ENCODE assay signal across 1 cellular context in the genomic region with DNA sequence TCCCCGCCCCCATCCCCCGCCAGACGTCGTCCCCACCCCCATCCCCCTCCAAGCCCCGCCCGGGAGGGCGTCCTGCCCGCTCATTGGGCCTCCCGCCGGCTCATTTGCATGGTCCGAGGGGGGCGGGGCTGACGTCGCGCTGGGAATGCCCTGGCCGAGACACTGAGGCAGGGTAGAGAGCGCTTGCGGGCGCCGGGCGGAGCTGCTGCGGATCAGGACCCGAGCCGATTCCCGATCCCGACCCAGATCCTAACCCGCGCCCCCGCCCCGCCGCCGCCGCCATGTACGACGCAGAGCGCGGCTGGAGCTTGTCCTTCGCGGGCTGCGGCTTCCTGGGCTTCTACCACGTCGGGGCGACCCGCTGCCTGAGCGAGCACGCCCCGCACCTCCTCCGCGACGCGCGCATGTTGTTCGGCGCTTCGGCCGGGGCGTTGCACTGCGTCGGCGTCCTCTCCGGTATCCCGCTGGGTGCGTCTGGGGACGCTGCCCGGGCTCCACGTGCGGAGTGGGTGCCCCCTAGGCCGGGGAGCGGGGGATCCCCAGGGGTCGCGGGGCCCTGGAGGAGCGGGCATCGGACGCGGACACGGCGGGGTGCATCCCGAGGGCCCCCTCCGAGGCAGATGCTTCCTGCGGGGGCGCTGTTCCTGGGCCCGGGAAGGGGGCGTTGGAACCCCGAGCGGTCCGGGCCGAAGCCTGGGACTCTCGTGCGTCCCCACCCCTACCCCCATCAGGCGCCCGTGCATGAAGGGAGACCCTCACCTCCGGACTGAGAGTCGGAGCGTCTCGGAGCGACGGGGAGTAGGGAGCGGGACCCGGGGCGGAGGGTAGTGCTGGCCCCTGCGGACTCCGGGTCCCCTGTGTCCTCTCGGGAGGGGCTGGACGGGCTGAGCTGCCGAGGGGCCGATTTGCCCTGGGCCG.
TF ChIP-seq lines count a peak whose summit lies in the region.

A gene with protein sequence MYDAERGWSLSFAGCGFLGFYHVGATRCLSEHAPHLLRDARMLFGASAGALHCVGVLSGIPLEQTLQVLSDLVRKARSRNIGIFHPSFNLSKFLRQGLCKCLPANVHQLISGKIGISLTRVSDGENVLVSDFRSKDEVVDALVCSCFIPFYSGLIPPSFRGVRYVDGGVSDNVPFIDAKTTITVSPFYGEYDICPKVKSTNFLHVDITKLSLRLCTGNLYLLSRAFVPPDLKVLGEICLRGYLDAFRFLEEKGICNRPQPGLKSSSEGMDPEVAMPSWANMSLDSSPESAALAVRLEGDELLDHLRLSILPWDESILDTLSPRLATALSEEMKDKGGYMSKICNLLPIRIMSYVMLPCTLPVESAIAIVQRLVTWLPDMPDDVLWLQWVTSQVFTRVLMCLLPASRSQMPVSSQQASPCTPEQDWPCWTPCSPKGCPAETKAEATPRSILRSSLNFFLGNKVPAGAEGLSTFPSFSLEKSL (plus strand): TSS at position 175 of the 918 bp plus-strand sequence. CDS start 107 bp downstream, at position 282.

TF ChIP-seq in HepG2, 621 proteins besides CTCF, POLR2A, EP300 and RAD21 (continued from another document and continues in another):
- TF ChIP-seq, protein P1, sequence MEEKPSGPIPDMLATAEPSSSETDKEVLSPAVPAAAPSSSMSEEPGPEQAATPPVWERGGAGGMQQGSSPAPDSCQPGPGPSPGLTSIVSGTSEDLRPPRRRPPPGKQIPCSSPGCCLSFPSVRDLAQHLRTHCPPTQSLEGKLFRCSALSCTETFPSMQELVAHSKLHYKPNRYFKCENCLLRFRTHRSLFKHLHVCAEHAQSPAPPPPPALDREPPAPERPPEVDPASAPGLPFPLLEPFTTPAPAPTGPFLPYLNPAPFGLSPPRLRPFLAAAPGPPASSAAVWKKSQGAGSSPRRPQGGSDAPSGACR (CRISPR knock-in tag; IDR thresholded peaks at IDR 0.05), result peak; percentile 86
- TF ChIP-seq, protein P2, sequence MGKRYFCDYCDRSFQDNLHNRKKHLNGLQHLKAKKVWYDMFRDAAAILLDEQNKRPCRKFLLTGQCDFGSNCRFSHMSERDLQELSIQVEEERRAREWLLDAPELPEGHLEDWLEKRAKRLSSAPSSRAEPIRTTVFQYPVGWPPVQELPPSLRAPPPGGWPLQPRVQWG (CRISPR knock-in tag; IDR thresholded peaks at IDR 0.05; ENCODE audit: borderline replicate concordance, low read depth), result no peak
- peak; percentile 39; the same call in 1 of the 2 replicates for TF ChIP-seq PHF20 (CRISPR knock-in tag; IDR thresholded peaks at IDR 0.05)
- TF ChIP-seq ZNF616 (CRISPR knock-in tag; IDR thresholded peaks at IDR 0.05; ENCODE audit: low read depth), result 0 out of 2 replicates have a peak, but pooled peaks have one; percentile 70
- TF ChIP-seq ZFYVE20 (CRISPR knock-in tag; IDR thresholded peaks at IDR 0.05; ENCODE audit: borderline replicate concordance, low read depth), result no peak
- TF ChIP-seq ZNF331 (CRISPR knock-in tag; IDR thresholded peaks at IDR 0.05), result peak; percentile 14; the same call in 1 of the 2 replicates
- TF ChIP-seq, protein P3, sequence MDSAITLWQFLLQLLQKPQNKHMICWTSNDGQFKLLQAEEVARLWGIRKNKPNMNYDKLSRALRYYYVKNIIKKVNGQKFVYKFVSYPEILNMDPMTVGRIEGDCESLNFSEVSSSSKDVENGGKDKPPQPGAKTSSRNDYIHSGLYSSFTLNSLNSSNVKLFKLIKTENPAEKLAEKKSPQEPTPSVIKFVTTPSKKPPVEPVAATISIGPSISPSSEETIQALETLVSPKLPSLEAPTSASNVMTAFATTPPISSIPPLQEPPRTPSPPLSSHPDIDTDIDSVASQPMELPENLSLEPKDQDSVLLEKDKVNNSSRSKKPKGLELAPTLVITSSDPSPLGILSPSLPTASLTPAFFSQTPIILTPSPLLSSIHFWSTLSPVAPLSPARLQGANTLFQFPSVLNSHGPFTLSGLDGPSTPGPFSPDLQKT (CRISPR knock-in tag; IDR thresholded peaks at IDR 0.05; ENCODE audit: borderline replicate concordance), result no peak
- TF ChIP-seq ZNF547 (CRISPR knock-in tag; IDR thresholded peaks at IDR 0.05), result peak; percentile 93
- TF ChIP-seq ZNF552 (CRISPR knock-in tag; IDR thresholded peaks at IDR 0.05; ENCODE audit: borderline replicate concordance), result 0 out of 2 replicates have a peak, but pooled peaks have one; percentile 53
- TF ChIP-seq, protein P4, sequence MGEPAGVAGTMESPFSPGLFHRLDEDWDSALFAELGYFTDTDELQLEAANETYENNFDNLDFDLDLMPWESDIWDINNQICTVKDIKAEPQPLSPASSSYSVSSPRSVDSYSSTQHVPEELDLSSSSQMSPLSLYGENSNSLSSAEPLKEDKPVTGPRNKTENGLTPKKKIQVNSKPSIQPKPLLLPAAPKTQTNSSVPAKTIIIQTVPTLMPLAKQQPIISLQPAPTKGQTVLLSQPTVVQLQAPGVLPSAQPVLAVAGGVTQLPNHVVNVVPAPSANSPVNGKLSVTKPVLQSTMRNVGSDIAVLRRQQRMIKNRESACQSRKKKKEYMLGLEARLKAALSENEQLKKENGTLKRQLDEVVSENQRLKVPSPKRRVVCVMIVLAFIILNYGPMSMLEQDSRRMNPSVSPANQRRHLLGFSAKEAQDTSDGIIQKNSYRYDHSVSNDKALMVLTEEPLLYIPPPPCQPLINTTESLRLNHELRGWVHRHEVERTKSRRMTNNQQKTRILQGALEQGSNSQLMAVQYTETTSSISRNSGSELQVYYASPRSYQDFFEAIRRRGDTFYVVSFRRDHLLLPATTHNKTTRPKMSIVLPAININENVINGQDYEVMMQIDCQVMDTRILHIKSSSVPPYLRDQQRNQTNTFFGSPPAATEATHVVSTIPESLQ (CRISPR knock-in tag; conservative IDR thresholded peaks at IDR 0.05), result no peak
- peak; percentile 24; the same call in 1 of the 2 replicates for TF ChIP-seq TARDBP (CRISPR knock-in tag; IDR thresholded peaks at IDR 0.05)
- TF ChIP-seq, protein P5, sequence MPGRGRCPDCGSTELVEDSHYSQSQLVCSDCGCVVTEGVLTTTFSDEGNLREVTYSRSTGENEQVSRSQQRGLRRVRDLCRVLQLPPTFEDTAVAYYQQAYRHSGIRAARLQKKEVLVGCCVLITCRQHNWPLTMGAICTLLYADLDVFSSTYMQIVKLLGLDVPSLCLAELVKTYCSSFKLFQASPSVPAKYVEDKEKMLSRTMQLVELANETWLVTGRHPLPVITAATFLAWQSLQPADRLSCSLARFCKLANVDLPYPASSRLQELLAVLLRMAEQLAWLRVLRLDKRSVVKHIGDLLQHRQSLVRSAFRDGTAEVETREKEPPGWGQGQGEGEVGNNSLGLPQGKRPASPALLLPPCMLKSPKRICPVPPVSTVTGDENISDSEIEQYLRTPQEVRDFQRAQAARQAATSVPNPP (CRISPR knock-in tag; IDR thresholded peaks at IDR 0.05), result 0 out of 2 replicates have a peak, but pooled peaks have one; percentile 55
- TF ChIP-seq HES4 (CRISPR knock-in tag; IDR thresholded peaks at IDR 0.05; ENCODE audit: borderline replicate concordance), result peak; percentile 90
- TF ChIP-seq, protein P6, sequence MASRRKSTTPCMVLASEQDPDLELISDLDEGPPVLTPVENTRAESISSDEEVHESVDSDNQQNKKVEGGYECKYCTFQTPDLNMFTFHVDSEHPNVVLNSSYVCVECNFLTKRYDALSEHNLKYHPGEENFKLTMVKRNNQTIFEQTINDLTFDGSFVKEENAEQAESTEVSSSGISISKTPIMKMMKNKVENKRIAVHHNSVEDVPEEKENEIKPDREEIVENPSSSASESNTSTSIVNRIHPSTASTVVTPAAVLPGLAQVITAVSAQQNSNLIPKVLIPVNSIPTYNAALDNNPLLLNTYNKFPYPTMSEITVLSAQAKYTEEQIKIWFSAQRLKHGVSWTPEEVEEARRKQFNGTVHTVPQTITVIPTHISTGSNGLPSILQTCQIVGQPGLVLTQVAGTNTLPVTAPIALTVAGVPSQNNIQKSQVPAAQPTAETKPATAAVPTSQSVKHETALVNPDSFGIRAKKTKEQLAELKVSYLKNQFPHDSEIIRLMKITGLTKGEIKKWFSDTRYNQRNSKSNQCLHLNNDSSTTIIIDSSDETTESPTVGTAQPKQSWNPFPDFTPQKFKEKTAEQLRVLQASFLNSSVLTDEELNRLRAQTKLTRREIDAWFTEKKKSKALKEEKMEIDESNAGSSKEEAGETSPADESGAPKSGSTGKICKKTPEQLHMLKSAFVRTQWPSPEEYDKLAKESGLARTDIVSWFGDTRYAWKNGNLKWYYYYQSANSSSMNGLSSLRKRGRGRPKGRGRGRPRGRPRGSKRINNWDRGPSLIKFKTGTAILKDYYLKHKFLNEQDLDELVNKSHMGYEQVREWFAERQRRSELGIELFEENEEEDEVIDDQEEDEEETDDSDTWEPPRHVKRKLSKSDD (CRISPR knock-in tag; IDR thresholded peaks at IDR 0.05; ENCODE audit: low read depth), result 0 out of 2 replicates have a peak, but pooled peaks have one; percentile 54
- TF ChIP-seq GPN1 (CRISPR knock-in tag; IDR thresholded peaks at IDR 0.05; ENCODE audit: borderline replicate concordance), result no peak
- TF ChIP-seq, protein P7, sequence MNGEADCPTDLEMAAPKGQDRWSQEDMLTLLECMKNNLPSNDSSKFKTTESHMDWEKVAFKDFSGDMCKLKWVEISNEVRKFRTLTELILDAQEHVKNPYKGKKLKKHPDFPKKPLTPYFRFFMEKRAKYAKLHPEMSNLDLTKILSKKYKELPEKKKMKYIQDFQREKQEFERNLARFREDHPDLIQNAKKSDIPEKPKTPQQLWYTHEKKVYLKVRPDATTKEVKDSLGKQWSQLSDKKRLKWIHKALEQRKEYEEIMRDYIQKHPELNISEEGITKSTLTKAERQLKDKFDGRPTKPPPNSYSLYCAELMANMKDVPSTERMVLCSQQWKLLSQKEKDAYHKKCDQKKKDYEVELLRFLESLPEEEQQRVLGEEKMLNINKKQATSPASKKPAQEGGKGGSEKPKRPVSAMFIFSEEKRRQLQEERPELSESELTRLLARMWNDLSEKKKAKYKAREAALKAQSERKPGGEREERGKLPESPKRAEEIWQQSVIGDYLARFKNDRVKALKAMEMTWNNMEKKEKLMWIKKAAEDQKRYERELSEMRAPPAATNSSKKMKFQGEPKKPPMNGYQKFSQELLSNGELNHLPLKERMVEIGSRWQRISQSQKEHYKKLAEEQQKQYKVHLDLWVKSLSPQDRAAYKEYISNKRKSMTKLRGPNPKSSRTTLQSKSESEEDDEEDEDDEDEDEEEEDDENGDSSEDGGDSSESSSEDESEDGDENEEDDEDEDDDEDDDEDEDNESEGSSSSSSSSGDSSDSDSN (CRISPR knock-in tag; IDR thresholded peaks at IDR 0.05), result peak; percentile 97
- TF ChIP-seq, protein P8, sequence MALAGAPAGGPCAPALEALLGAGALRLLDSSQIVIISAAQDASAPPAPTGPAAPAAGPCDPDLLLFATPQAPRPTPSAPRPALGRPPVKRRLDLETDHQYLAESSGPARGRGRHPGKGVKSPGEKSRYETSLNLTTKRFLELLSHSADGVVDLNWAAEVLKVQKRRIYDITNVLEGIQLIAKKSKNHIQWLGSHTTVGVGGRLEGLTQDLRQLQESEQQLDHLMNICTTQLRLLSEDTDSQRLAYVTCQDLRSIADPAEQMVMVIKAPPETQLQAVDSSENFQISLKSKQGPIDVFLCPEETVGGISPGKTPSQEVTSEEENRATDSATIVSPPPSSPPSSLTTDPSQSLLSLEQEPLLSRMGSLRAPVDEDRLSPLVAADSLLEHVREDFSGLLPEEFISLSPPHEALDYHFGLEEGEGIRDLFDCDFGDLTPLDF (CRISPR knock-in tag; IDR thresholded peaks at IDR 0.05), result 0 out of 2 replicates have a peak, but pooled peaks have one; percentile 37
- TF ChIP-seq, protein P9, sequence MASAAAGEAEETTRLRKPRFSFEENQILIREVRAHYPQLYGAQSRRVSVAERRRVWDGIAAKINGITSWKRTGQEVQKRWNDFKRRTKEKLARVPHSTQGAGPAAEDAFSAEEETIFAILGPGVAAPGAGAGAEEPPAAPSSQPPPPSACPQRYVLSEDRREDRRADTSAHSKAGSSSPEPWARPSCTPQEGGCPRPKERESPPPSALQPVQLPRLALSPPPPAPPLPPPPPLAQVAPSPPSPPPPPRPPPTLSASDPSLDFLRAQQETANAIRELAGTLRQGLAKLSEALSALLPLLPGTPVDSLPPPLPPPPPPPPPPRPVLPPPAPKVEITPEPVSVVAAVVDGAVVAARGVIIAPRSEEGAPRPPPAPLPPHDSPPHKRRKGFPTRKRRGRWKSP (CRISPR knock-in tag; IDR thresholded peaks at IDR 0.05), result no peak
- 0 out of 2 replicates have a peak, but pooled peaks have one; percentile 85 for TF ChIP-seq HDAC1 (CRISPR knock-in tag; IDR thresholded peaks at IDR 0.05)
- TF ChIP-seq, protein P10, sequence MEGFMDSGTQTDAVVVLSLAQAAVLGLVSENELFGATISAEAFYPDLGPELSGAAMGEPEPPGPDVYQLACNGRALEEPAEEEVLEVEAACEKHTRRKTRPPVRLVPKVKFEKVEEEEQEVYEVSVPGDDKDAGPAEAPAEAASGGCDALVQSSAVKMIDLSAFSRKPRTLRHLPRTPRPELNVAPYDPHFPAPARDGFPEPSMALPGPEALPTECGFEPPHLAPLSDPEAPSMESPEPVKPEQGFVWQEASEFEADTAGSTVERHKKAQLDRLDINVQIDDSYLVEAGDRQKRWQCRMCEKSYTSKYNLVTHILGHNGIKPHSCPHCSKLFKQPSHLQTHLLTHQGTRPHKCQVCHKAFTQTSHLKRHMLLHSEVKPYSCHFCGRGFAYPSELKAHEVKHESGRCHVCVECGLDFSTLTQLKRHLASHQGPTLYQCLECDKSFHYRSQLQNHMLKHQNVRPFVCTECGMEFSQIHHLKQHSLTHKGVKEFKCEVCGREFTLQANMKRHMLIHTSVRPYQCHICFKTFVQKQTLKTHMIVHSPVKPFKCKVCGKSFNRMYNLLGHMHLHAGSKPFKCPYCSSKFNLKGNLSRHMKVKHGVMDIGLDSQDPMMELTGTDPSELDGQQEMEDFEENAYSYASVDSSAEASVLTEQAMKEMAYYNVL (CRISPR knock-in tag; IDR thresholded peaks at IDR 0.05; ENCODE audit: borderline replicate concordance), result no peak
- TF ChIP-seq, protein P11, sequence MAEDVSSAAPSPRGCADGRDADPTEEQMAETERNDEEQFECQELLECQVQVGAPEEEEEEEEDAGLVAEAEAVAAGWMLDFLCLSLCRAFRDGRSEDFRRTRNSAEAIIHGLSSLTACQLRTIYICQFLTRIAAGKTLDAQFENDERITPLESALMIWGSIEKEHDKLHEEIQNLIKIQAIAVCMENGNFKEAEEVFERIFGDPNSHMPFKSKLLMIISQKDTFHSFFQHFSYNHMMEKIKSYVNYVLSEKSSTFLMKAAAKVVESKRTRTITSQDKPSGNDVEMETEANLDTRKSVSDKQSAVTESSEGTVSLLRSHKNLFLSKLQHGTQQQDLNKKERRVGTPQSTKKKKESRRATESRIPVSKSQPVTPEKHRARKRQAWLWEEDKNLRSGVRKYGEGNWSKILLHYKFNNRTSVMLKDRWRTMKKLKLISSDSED (CRISPR knock-in tag; IDR thresholded peaks at IDR 0.05), result peak; percentile 86; the same call in 1 of the 2 replicates
- TF ChIP-seq ZNF678 (CRISPR knock-in tag; IDR thresholded peaks at IDR 0.05), result peak; percentile 73; the same call in 1 of the 2 replicates
- peak; percentile 74 for TF ChIP-seq MED1 (CRISPR knock-in tag; IDR thresholded peaks at IDR 0.05)
- TF ChIP-seq, protein P12, sequence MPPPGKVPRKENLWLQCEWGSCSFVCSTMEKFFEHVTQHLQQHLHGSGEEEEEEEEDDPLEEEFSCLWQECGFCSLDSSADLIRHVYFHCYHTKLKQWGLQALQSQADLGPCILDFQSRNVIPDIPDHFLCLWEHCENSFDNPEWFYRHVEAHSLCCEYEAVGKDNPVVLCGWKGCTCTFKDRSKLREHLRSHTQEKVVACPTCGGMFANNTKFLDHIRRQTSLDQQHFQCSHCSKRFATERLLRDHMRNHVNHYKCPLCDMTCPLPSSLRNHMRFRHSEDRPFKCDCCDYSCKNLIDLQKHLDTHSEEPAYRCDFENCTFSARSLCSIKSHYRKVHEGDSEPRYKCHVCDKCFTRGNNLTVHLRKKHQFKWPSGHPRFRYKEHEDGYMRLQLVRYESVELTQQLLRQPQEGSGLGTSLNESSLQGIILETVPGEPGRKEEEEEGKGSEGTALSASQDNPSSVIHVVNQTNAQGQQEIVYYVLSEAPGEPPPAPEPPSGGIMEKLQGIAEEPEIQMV (CRISPR knock-in tag; IDR thresholded peaks at IDR 0.05; ENCODE audit: low read depth), result peak; percentile 25; the same call in 1 of the 2 replicates
